Comparison of ENCODE assay signal across 1 cellular context in the genomic region with DNA sequence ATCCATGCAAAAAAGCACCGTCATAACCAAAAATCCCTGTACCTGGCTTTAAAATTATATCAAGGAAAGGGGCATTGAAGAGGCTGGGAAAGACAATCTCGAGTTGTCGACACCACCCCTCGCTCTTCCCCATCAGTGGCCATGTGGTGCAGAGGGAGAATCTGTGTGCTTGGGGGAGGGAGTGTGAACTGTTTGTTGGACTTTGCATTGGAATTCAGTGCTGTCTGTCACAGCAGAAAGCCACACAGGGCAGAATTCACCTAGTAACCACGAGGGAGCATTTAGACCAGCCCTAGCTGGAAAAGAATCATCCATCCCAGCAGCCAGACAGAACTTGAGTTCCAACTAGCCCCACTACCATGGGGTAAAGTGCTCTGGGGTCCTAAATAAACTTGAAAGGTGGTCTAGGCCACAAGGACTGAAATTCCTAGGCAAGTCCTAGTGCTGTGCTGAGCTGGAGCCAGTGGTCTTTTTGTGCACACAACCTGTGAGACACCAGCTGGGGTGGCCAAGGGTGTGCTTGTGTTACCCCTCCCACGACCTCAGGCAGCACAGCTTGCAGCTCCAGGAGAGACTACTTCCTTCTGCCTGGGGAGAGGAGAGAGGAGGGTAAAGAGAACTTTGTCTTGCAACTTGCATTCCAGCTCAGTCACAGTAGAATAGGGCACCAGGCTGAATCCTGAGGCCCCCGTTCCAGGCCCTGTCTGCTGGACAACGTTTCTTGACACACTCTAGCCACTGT.
TF ChIP-seq lines count a peak whose summit lies in the region.

No MANE protein-coding gene starts in this region.

TF ChIP-seq in IMR-90, 13 proteins besides CTCF, POLR2A, EP300 and RAD21:
- TF ChIP-seq MAZ (IDR thresholded peaks at IDR 0.05; ENCODE audit: borderline replicate concordance, low read depth, low read length), result no peak
